In the genomic region with DNA sequence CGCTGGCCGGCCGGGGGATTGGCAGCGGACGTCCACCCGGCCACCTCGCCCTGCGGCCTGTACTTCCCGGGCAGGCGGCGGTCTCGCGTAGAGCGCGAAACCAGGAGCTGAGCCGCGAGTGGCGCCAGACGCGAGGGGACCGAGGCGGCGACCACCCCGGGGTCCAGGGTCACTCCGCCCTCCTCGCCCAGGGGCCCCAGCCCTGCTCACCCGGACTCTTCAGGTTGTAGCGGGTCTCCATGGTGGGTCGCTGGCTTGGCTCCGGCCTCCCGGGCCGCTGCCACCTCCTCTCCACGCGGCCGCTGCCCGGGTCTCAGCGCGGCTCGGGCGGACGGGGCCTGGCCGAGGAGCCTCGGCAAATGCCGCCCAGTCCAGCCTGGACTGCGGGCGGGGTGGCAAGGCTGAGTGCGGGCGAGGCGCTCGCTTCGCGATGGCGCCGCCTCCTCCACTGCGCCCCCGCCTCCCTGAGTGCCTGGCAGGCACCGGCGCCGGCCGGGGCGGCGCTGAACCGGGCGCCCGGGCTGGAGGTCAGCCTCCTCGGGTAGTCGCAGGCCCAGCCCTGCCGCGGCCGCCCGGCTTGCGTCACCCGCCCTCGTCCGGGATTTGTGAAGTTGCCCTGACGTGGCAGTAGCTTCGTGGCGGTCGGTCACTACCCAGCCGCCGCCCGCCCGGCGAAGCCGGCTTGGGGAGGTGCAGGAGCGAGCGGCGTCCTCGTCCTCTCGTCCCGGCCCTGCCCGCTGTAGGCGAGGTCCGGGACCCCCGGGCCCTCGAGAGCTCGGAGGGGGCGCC, we compare ENCODE assay signal across 1 cellular context.
TF ChIP-seq lines count a peak whose summit lies in the region.

A gene with protein sequence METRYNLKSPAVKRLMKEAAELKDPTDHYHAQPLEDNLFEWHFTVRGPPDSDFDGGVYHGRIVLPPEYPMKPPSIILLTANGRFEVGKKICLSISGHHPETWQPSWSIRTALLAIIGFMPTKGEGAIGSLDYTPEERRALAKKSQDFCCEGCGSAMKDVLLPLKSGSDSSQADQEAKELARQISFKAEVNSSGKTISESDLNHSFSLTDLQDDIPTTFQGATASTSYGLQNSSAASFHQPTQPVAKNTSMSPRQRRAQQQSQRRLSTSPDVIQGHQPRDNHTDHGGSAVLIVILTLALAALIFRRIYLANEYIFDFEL (minus strand): TSS at position 394 of the 789 bp plus-strand sequence. CDS start 153 bp downstream, at position 241.

TF ChIP-seq in K562, 482 proteins besides CTCF, POLR2A, EP300 and RAD21 (continued from another document and continues in another):
- TF ChIP-seq, protein P1, sequence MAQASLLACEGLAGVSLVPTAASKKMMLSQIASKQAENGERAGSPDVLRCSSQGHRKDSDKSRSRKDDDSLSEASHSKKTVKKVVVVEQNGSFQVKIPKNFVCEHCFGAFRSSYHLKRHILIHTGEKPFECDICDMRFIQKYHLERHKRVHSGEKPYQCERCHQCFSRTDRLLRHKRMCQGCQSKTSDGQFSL (CRISPR knock-in tag; IDR thresholded peaks at IDR 0.05) = 0 out of 2 replicates have a peak, but pooled peaks have one; percentile 32
- TF ChIP-seq, protein P1 (tag; IDR thresholded peaks at IDR 0.05) = no peak
- TF ChIP-seq RBM39 (optimal IDR thresholded peaks at IDR 0.05; ENCODE audit: low read depth, low read length) (no peak), MYNN (IDR thresholded peaks at IDR 0.05) (no peak), MYNN (CRISPR knock-in tag; IDR thresholded peaks at IDR 0.05) (peak; percentile 9; the same call in 1 of the 2 replicates), PTTG1 (tag; IDR thresholded peaks at IDR 0.05; ENCODE audit: low read depth) (no peak), CCAR2 (IDR thresholded peaks at IDR 0.05; ENCODE audit: low read depth, low read length) (no peak), USF2 (CRISPR knock-in tag; IDR thresholded peaks at IDR 0.05) (no peak), SNIP1 (IDR thresholded peaks at IDR 0.05; ENCODE audit: low read depth) (no peak), PPARD (CRISPR knock-in tag; IDR thresholded peaks at IDR 0.05) (no peak), TBL1XR1 (IDR thresholded peaks at IDR 0.05; ENCODE audit: low read length in 2 of 2) (no peak), CEBPB (tag; IDR thresholded peaks at IDR 0.05) (peak; percentile 83), ZNF408 (CRISPR knock-in tag; IDR thresholded peaks at IDR 0.05; ENCODE audit: low read depth) (no peak), ZNF609 (CRISPR knock-in tag; IDR thresholded peaks at IDR 0.05; ENCODE audit: borderline replicate concordance) (no peak), NFXL1 (CRISPR knock-in tag; IDR thresholded peaks at IDR 0.05) (no peak), YBX1 (IDR thresholded peaks at IDR 0.05) (no peak), BCOR (IDR thresholded peaks at IDR 0.05) (no peak), MBD2 (IDR thresholded peaks at IDR 0.05; ENCODE audit: borderline replicate concordance, low read depth) (no peak), ZNF282 (CRISPR knock-in tag; IDR thresholded peaks at IDR 0.05) (peak; percentile 93; the same call in 1 of the 2 replicates), ZNF707 (CRISPR knock-in tag; conservative IDR thresholded peaks at IDR 0.05) (no peak), SAFB2 (IDR thresholded peaks at IDR 0.05; ENCODE audit: borderline replicate concordance, low read depth, low read length, severe bottlenecking) (no peak), THRA (IDR thresholded peaks at IDR 0.05) (no peak), MCM7 (IDR thresholded peaks at IDR 0.05) (no peak), TAF15 (IDR thresholded peaks at IDR 0.05; ENCODE audit: low read depth, low read length) (no peak), XRCC5 (IDR thresholded peaks at IDR 0.05; ENCODE audit: low read depth, low read length) (no peak), SMARCC2 (IDR thresholded peaks at IDR 0.05; ENCODE audit: low read depth) (no peak), NFE2L1 (tag; IDR thresholded peaks at IDR 0.05; ENCODE audit: borderline replicate concordance, low read depth) (no peak), MAZ (CRISPR knock-in tag; conservative IDR thresholded peaks at IDR 0.05 in 1 of 2, IDR thresholded peaks at IDR 0.05 in 1 of 2) (peak; percentile 57 to 92; a peak in 3 of 4 replicates), PRMT5 (CRISPR knock-in tag; IDR thresholded peaks at IDR 0.05) (peak; percentile 88), POU5F1 (IDR thresholded peaks at IDR 0.05; ENCODE audit: borderline replicate concordance, low read depth, low read length, partially characterized antibody) (no peak), SMARCA4 (IDR thresholded peaks at IDR 0.05) (no peak), MAFK (IDR thresholded peaks at IDR 0.05; ENCODE audit: low read length) (no peak), E2F3 (CRISPR knock-in tag; IDR thresholded peaks at IDR 0.05) (no peak)
- TF ChIP-seq, protein P2, sequence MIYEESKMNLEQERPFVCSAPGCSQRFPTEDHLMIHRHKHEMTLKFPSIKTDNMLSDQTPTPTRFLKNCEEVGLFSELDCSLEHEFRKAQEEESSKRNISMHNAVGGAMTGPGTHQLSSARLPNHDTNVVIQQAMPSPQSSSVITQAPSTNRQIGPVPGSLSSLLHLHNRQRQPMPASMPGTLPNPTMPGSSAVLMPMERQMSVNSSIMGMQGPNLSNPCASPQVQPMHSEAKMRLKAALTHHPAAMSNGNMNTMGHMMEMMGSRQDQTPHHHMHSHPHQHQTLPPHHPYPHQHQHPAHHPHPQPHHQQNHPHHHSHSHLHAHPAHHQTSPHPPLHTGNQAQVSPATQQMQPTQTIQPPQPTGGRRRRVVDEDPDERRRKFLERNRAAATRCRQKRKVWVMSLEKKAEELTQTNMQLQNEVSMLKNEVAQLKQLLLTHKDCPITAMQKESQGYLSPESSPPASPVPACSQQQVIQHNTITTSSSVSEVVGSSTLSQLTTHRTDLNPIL (CRISPR knock-in tag; IDR thresholded peaks at IDR 0.05) = no peak
- TF ChIP-seq, protein P3, sequence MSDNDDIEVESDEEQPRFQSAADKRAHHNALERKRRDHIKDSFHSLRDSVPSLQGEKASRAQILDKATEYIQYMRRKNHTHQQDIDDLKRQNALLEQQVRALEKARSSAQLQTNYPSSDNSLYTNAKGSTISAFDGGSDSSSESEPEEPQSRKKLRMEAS (CRISPR knock-in tag; IDR thresholded peaks at IDR 0.05) = peak; percentile 72
- TF ChIP-seq, protein P4, sequence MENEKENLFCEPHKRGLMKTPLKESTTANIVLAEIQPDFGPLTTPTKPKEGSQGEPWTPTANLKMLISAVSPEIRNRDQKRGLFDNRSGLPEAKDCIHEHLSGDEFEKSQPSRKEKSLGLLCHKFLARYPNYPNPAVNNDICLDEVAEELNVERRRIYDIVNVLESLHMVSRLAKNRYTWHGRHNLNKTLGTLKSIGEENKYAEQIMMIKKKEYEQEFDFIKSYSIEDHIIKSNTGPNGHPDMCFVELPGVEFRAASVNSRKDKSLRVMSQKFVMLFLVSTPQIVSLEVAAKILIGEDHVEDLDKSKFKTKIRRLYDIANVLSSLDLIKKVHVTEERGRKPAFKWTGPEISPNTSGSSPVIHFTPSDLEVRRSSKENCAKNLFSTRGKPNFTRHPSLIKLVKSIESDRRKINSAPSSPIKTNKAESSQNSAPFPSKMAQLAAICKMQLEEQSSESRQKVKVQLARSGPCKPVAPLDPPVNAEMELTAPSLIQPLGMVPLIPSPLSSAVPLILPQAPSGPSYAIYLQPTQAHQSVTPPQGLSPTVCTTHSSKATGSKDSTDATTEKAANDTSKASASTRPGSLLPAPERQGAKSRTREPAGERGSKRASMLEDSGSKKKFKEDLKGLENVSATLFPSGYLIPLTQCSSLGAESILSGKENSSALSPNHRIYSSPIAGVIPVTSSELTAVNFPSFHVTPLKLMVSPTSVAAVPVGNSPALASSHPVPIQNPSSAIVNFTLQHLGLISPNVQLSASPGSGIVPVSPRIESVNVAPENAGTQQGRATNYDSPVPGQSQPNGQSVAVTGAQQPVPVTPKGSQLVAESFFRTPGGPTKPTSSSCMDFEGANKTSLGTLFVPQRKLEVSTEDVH (IDR thresholded peaks at IDR 0.05; ENCODE audit: low read depth, partially characterized antibody) = no peak
- TF ChIP-seq, protein P5, sequence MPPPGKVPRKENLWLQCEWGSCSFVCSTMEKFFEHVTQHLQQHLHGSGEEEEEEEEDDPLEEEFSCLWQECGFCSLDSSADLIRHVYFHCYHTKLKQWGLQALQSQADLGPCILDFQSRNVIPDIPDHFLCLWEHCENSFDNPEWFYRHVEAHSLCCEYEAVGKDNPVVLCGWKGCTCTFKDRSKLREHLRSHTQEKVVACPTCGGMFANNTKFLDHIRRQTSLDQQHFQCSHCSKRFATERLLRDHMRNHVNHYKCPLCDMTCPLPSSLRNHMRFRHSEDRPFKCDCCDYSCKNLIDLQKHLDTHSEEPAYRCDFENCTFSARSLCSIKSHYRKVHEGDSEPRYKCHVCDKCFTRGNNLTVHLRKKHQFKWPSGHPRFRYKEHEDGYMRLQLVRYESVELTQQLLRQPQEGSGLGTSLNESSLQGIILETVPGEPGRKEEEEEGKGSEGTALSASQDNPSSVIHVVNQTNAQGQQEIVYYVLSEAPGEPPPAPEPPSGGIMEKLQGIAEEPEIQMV (tag; conservative IDR thresholded peaks at IDR 0.05; ENCODE audit: low read depth) = no peak
- TF ChIP-seq, protein P6, sequence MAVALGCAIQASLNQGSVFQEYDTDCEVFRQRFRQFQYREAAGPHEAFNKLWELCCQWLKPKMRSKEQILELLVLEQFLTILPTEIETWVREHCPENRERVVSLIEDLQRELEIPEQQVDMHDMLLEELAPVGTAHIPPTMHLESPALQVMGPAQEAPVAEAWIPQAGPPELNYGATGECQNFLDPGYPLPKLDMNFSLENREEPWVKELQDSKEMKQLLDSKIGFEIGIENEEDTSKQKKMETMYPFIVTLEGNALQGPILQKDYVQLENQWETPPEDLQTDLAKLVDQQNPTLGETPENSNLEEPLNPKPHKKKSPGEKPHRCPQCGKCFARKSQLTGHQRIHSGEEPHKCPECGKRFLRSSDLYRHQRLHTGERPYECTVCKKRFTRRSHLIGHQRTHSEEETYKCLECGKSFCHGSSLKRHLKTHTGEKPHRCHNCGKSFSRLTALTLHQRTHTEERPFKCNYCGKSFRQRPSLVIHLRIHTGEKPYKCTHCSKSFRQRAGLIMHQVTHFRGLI (CRISPR knock-in tag; IDR thresholded peaks at IDR 0.05) = no peak
- TF ChIP-seq, protein P7, sequence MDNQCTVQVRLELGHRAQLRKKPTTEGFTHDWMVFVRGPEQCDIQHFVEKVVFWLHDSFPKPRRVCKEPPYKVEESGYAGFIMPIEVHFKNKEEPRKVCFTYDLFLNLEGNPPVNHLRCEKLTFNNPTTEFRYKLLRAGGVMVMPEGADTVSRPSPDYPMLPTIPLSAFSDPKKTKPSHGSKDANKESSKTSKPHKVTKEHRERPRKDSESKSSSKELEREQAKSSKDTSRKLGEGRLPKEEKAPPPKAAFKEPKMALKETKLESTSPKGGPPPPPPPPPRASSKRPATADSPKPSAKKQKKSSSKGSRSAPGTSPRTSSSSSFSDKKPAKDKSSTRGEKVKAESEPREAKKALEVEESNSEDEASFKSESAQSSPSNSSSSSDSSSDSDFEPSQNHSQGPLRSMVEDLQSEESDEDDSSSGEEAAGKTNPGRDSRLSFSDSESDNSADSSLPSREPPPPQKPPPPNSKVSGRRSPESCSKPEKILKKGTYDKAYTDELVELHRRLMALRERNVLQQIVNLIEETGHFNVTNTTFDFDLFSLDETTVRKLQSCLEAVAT (IDR thresholded peaks at IDR 0.05) = no peak; a peak in 1 of 4 replicates
